ENCODE assay signal across 22 cellular contexts in the genomic region with DNA sequence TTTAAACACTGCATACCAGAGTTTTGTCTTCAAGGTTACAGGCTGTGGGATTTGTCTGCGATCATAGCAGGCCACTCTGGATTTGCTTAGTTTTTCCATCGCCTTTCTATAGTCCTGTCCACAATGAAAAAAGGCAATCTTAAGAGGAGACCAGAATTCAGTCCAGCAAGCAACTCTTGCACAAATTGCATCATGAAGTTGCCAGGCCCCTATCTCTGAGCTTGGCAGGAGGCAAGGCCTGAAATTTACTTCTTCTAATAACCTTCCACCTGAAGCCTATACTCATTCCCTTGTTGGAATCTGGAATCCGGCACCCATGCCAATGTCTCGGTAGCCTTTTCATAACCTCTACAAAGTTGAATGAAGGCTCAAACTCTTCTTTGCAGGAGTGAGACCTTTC.
"Had no signal": no experiment of that assay in that cellular context is flagged by ENCODE, and none has a peak within 500 bp of the region (broad histone marks: within the 10 kb centered on the region; RNA-seq: fewer than 3 reads in every experiment).

No MANE protein-coding gene starts in this region.

- H3K9me3 Mint-ChIP-seq: naive B cell, nephron had no signal

- H3K4me1 ChIP-seq: parathyroid adenoma, prostate gland, uterus had no signal

- H3K27me3 ChIP-seq: heart right ventricle, suprapubic skin, tibial artery, upper lobe of left lung, uterus had no signal

- H2AFZ ChIP-seq: parathyroid adenoma had no signal

- H3K27ac ChIP-seq: parathyroid adenoma, prostate gland, suprapubic skin, upper lobe of left lung, uterus had no signal

- H3K4me3 ChIP-seq: coronary artery, heart right ventricle, lung, prostate gland, smooth muscle cell, suprapubic skin, tibial artery, upper lobe of left lung, uterus had no signal

- DNase-seq: effector CD4-positive, alpha-beta T cell; heart right ventricle; hypothalamus; kidney glomerular epithelial cell; mesenchymal stem cell; naive B cell; occipital lobe; retina; stimulated activated CD4-positive, alpha-beta T cell treated with anti-CD3 and anti-CD28 coated beads, Interleukin-2, amount 100 ng/mL, for 48 hours; stimulated activated naive CD4-positive, alpha-beta T cell treated with Interleukin-2 at 50 U/mL for 16 hours; tibial artery; upper lobe of left lung; uterus had no signal

- H3K36me3 Mint-ChIP-seq: naive B cell had no signal

- H3K4me2 ChIP-seq: smooth muscle cell had no signal

- H3K27ac Mint-ChIP-seq: nephron had no signal

- FAIRE-seq: frontal cortex, islet of Langerhans had no signal

- H3K4me3 Mint-ChIP-seq: naive B cell had no signal

- H3K36me3 ChIP-seq: heart right ventricle, prostate gland, suprapubic skin, tibial artery, upper lobe of left lung, uterus had no signal

- H3K9ac ChIP-seq: parathyroid adenoma had no signal

- H3K9me3 ChIP-seq: heart right ventricle, prostate gland, suprapubic skin, tibial artery, upper lobe of left lung, uterus had no signal

- H3K79me2 ChIP-seq: parathyroid adenoma had no signal
